1 cellular context compared by ENCODE assay signal in genomic region chr11:60459345-60459744, GRCh38.
TF ChIP-seq lines count a peak whose summit lies in the region.

No MANE protein-coding gene starts in this region.

TF ChIP-seq in GM12878, 131 proteins besides CTCF, POLR2A, EP300 and RAD21:
- TF ChIP-seq NFIC (IDR thresholded peaks at IDR 0.05; ENCODE audit: low read depth, low read length) (0 out of 2 replicates have a peak, but pooled peaks have one; percentile 6), CREB1 (IDR thresholded peaks at IDR 0.05; ENCODE audit: low read depth) (no peak), SPI1 (IDR thresholded peaks at IDR 0.05; ENCODE audit: borderline replicate concordance, insufficient read depth, low read depth, low read length) (peak; percentile 56; the same call in 1 of the 2 replicates), RUNX3 (IDR thresholded peaks at IDR 0.05; ENCODE audit: low read length) (peak; percentile 70)
